Comparison of ENCODE assay signal across 8 cellular contexts in genomic region chr14:103847439-103847953, GRCh38. TPM values are rescaled to one million over a fixed set of nuclear protein-coding genes. Genes with fewer than 3 reads are reported as not detected.
DNase-seq lines count a peak whose midpoint lies in the region; FAIRE-seq and TF ChIP-seq lines count a peak whose summit lies in the region.

TSS of gene PPP1R13B (minus strand) at chr14:103847575. CDS start at chr14:103847307, 268 bp downstream.

- DNase-seq in H54 (ENCODE audit: insufficient read length, low spot score) (peak; percentile 95), M059J (ENCODE audit: low read depth) (peak; percentile 78), SK-MEL-5 (ENCODE audit: low read depth, low spot score) (peak; percentile 90), globus pallidus (ENCODE audit: low spot score) (peak; percentile 91), occipital lobe (lab: John Stamatoyannopoulos, UW) (peak; percentile 86), suprapubic skin (ENCODE audit: low spot score in 2 of 2) (peak; percentile 94 to 95)
- peak; percentile 96 for DNase-seq in activated naive CD4-positive, alpha-beta T cell treated with anti-CD3 and anti-CD28 coated beads, Interleukin-2, amount 50 U/mL, for 16 hours

- FAIRE-seq in H54 (lab: Jason Lieb, UNC): no peak

- TF ChIP-seq POLR2A in H54 (IDR thresholded peaks at IDR 0.05; ENCODE audit: low read depth, low read length) (peak; percentile 68), suprapubic skin (IDR thresholded peaks at IDR 0.05) (peak in 1 of 2 donors; percentile 60)

- peak within 1 kb of the TSS; percentile 91 for H3K4me3 ChIP-seq in suprapubic skin

- H3K4me1 ChIP-seq in ES-I3 (ENCODE audit: insufficient read depth, low read length) (peaks cover 6% of the 10 kb centered on the region; the same call in 1 of the 2 replicates), suprapubic skin (peaks cover 31% of the 10 kb centered on the region)

- TF ChIP-seq EP300 in suprapubic skin (IDR thresholded peaks at IDR 0.05): no peak

- H3K27me3 ChIP-seq in suprapubic skin: no peaks in the 10 kb centered on the region

- peak within 1 kb of the TSS; percentile 90 for H3K27ac ChIP-seq in suprapubic skin

- no peak for TF ChIP-seq CTCF in suprapubic skin (IDR thresholded peaks at IDR 0.05)

- H3K9ac ChIP-seq in ES-I3 (ENCODE audit: low read depth, low read length): peak within 1 kb of the TSS; percentile 85

- in situ Hi-C loops in SK-MEL-5 (cut with HindIII; ENCODE audit: low pct_unique_long_range_greater_than_20kb, low sequenced_read_pairs): no loop called here

- H3K36me3 ChIP-seq in ES-I3 (ENCODE audit: insufficient read depth, low read length) (no peaks in the 10 kb centered on the region), suprapubic skin (peaks cover 3% of the 10 kb centered on the region)

- H3K9me3 ChIP-seq in ES-I3 (ENCODE audit: control insufficient read depth, insufficient read depth, low read length) (no peaks in the 10 kb centered on the region), suprapubic skin (no peaks in the 10 kb centered on the region)

- 2% methylated on average over 20 of the region's 73 CpGs for WGBS in suprapubic skin

RNA-seq across cellular contexts. Expression of gene PPP1R13B, which starts in this region (rescaled TPM):
- total RNA-seq in M059J (2014; rRNA removed; shearing (Covaris generic)): 1.6 and 3.1 TPM in 2 replicates
- 3.2 and 6.2 TPM in 2 replicates for total RNA-seq in SK-MEL-5 (2014; rRNA removed; shearing (Covaris generic))
- polyA plus RNA-seq in SK-MEL-5 (2015; cell fraction: cytosol; rRNA removed): 7.7 and 11.5 TPM in 2 replicates
- polyA plus RNA-seq in SK-MEL-5 (2015; cell fraction: nucleus; rRNA removed): 26.9 and 38.7 TPM in 2 replicates
- total RNA-seq in occipital lobe (15.8 TPM), suprapubic skin (10 to 100 TPM; 21.7 to 51.6 (median 36.4) TPM)

Comparison
In these comparisons a context has a peak if more than half of its experiments do, and no peak if none do; other contexts are left out.
1. Peak in every context shown above with its lines: DNase-seq, H3K4me3 ChIP-seq and H3K27ac ChIP-seq.